In the genomic region with DNA sequence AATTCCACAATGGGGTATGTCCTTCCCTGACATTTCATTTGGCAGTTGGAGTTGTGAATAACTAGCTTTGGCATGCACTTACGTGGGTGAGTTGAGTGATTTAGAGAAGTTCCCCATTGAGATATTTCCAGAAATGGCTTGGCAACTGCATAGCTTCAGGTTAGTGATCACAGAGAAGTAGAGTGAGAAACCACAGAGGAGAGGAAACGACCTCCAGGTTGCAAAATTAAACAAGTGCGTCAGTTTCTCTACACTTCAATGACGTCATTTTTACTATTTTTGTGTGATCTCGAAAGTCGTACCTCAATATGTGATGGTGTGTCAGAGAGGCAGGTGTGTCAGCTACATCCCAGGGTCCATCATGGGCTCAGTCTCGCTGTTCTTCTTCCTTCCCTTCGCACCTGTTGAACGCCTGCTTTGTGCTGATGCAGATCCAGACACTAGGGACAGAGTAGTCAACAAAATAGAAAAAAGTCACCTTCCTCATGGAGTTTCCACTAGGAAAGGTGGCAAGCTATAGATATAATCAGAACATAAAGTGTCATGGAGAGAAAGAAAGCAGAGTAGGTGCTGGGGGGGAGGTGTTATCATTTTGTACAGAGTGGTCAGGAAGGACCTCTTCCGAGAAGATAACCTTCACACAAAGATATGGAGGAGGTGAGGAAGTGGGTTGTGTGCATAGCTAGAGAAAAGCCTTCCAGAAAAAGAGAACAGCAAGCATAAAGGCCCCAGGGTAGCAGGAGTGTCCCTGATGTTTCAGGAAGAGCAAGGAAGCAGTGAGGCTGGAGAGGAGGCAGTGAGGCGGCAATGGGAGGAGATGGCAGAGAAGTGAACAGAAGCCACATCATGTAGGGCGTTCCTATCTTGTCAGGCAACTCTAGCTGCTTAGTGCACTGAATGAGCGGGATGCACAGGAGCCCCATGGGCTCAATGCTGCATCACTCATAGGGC, we compare ENCODE assay signal across 7 cellular contexts.
DNase-seq lines count a peak whose midpoint lies in the region; ATAC-seq, FAIRE-seq and TF ChIP-seq lines count a peak whose summit lies in the region.

No MANE protein-coding gene starts in this region.

- intact Hi-C loops in left lung (cut with DNase I) (loop anchor here in 1 of 2 donors (10.0 kb wide), 1 partner anchor 52 kb away; no protein-coding TSS in a partner anchor), posterior vena cava (cut with DNase I) (no loop called here)

- ATAC-seq in GM18909 (IDR thresholded peaks at IDR 0.05; ENCODE audit: poor library complexity, unreplicated experiment): peak; percentile 89
- ATAC-seq in HG02763 (IDR thresholded peaks at IDR 0.05; ENCODE audit: unreplicated experiment): peak; percentile 78
- peak; percentile 86 for ATAC-seq in left lung

- peaks cover 0 to 7% of the 10 kb centered on the region in 2 donors for H3K4me1 ChIP-seq in left lung

- H3K9me3 ChIP-seq in left lung: no peaks in the 10 kb centered on the region

- peaks cover 0 to 31% of the 10 kb centered on the region in 2 donors for H3K36me3 ChIP-seq in left lung

- FAIRE-seq in RCC 7860 (lab: Jason Lieb, UNC): no peak

- DNase-seq in RCC 7860 (ENCODE audit: low spot score): peak; percentile 70
- no peak for DNase-seq in left lung
- DNase-seq in NCI-H2107 treated with DMSO at 0.1 percent for 48 hours (lab: John Stamatoyannopoulos, UW; ENCODE audit: unreplicated experiment): no peak
- no peak for DNase-seq in GM03348 (ENCODE audit: low spot score)
- no peak for DNase-seq in posterior vena cava (ENCODE audit: low spot score)

- TF ChIP-seq CTCF in left lung (IDR thresholded peaks at IDR 0.05): no peak

- peak overlapping the region; percentile 4 to 24 for H3K27ac ChIP-seq in left lung

- no peak overlapping the region for H3K4me3 ChIP-seq in left lung

- H3K27me3 ChIP-seq in left lung: no peaks in the 10 kb centered on the region
